In the genomic region with DNA sequence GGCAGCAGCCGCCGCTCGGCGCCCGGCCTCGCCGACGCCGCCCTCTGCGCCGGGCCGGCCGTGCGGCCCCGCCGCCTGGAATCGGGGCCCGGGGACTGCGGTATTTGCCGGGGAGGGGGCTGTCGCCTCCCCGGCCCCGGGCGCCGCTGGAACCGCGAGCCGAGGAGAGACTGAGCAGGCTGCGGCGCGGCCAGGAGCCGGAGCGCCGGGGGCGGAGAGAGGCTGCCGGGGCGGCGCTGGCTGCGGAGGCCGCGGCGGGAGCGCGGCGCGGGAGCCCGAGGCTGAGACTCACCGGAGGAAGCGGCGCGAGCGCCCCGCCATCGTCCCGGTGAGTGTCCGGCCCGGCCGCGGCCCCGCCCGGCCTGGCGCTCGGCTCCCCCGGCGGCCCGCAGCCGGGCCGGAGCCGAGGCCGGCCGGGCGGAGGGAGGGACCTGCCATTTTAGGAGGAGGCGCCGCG, we compare ENCODE assay signal across 2 cellular contexts.
TF ChIP-seq lines count a peak whose summit lies in the region.

No MANE protein-coding gene starts in this region.

TF ChIP-seq in SK-N-SH, 30 proteins besides CTCF, POLR2A, EP300 and RAD21 (continued from another document):
- TF ChIP-seq IRF3 (IDR thresholded peaks at IDR 0.05; ENCODE audit: low read depth, low read length): no peak

TF ChIP-seq in SK-N-SH treated with all-trans-retinoic acid at 6 μM for 48 hours, 23 proteins besides CTCF, POLR2A, EP300 and RAD21 (continued from another document):
- TF ChIP-seq, protein P1, sequence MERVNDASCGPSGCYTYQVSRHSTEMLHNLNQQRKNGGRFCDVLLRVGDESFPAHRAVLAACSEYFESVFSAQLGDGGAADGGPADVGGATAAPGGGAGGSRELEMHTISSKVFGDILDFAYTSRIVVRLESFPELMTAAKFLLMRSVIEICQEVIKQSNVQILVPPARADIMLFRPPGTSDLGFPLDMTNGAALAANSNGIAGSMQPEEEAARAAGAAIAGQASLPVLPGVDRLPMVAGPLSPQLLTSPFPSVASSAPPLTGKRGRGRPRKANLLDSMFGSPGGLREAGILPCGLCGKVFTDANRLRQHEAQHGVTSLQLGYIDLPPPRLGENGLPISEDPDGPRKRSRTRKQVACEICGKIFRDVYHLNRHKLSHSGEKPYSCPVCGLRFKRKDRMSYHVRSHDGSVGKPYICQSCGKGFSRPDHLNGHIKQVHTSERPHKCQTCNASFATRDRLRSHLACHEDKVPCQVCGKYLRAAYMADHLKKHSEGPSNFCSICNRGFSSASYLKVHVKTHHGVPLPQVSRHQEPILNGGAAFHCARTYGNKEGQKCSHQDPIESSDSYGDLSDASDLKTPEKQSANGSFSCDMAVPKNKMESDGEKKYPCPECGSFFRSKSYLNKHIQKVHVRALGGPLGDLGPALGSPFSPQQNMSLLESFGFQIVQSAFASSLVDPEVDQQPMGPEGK (CRISPR knock-in tag; IDR thresholded peaks at IDR 0.05; ENCODE audit: borderline replicate concordance): no peak
- no peak for TF ChIP-seq ZNF8 (CRISPR knock-in tag; IDR thresholded peaks at IDR 0.05)
